In genomic region chr4:13243152-13243551, GRCh38 we compare ENCODE assay signal across 33 cellular contexts.
A peak's percentile ranks its signal among the peaks of the same experiment; 100 is the strongest.
DNase-seq lines count a peak whose midpoint lies in the region; ATAC-seq, FAIRE-seq and TF ChIP-seq lines count a peak whose summit lies in the region.
"Had no signal": no experiment of that assay in that cellular context is flagged by ENCODE, and none has a peak within 500 bp of the region (broad histone marks: within the 10 kb centered on the region; RNA-seq: fewer than 3 reads in every experiment).

No MANE protein-coding gene starts in this region.

- TF ChIP-seq CTCF in HepG2 (CRISPR knock-in tag; IDR thresholded peaks at IDR 0.05) (no peak), right lobe of liver (IDR thresholded peaks at IDR 0.05) (no peak), K562 (IDR thresholded peaks at IDR 0.05 in 2 of 3, conservative IDR thresholded peaks at IDR 0.05 in 1 of 3; ENCODE audit: insufficient read depth in 2 of 3, low read depth in 1 of 3, low read length in 3 of 3) (no peak), heart right ventricle (IDR thresholded peaks at IDR 0.05) (no peak)

- H3K23ac ChIP-seq in neuronal stem cell (ENCODE audit: low read depth, low read length, poor library complexity): no peak overlapping the region

- H3K14ac ChIP-seq in neuronal stem cell (ENCODE audit: low read length): no peak overlapping the region

- H3K27me3 ChIP-seq in HepG2 (ENCODE audit: control insufficient read depth in 1 of 2, insufficient read depth in 2 of 2, low read length in 2 of 2) (no peaks in the 10 kb centered on the region), right lobe of liver (no peaks in the 10 kb centered on the region), K562 (ENCODE audit: control insufficient read depth in 2 of 2, insufficient read depth in 2 of 2, low read length in 2 of 2) (no peaks in the 10 kb centered on the region), neuronal stem cell (ENCODE audit: control insufficient read depth in 3 of 3, insufficient read depth in 3 of 3, low read depth in 1 of 3, low read length in 3 of 3) (no peaks in the 10 kb centered on the region), heart right ventricle (no peaks in the 10 kb centered on the region)
- H3K27me3 ChIP-seq: BE2C; BLaER1; BLaER1 treated with 17β-estradiol and CSF1 and Interleukin-3, amounts not matched to agents 10 nM and 100 nM had no signal

- ATAC-seq in HepG2 (no peak), right lobe of liver (no peak), K562 (no peak), GM18519 (IDR thresholded peaks at IDR 0.05; ENCODE audit: low FRiP score, unreplicated experiment) (no peak), heart right ventricle (no peak)
- ATAC-seq: A549; CD8-positive, alpha-beta T cell had no signal

- no peak overlapping the region for H2AFZ ChIP-seq in HepG2 (ENCODE audit: low read length)
- no peak overlapping the region for H2AFZ ChIP-seq in K562 (ENCODE audit: low read depth, low read length)
- H2AFZ ChIP-seq in neuronal stem cell (ENCODE audit: low read length): peak overlapping the region; percentile 70

- H4K20me1 ChIP-seq in HepG2 (ENCODE audit: insufficient read depth, low read length): no peaks in the 10 kb centered on the region
- no peaks in the 10 kb centered on the region for H4K20me1 ChIP-seq in K562 (replicated peaks; ENCODE audit: control insufficient read depth, insufficient read depth, low read length)
- H4K20me1 ChIP-seq: BLaER1; BLaER1 treated with 17β-estradiol and CSF1 and Interleukin-3, amounts not matched to agents 10 nM and 100 nM had no signal

- H4K8ac ChIP-seq in neuronal stem cell (ENCODE audit: low read depth, low read length): no peak overlapping the region

- no peak for TF ChIP-seq RAD21 in HepG2 (CRISPR knock-in tag; IDR thresholded peaks at IDR 0.05)
- TF ChIP-seq RAD21 in K562 (CRISPR knock-in tag; conservative IDR thresholded peaks at IDR 0.05 in 1 of 2, IDR thresholded peaks at IDR 0.05 in 1 of 2): no peak

- BruUV-seq in HepG2 (replicated peaks; lab: Mats Ljungman, UMichigan) (no TSS peak), K562 (replicated peaks; lab: Mats Ljungman, UMichigan) (no TSS peak)

- no peak overlapping the region for H4K91ac ChIP-seq in neuronal stem cell (ENCODE audit: low read depth, low read length, poor library complexity)

- H2BK15ac ChIP-seq in neuronal stem cell (ENCODE audit: low read length): no peak overlapping the region

- H3K27ac ChIP-seq in HepG2 (ENCODE audit: extremely low read length, insufficient read depth, low read length): no peak overlapping the region
- no peak overlapping the region for H3K27ac ChIP-seq in right lobe of liver
- no peak overlapping the region for H3K27ac ChIP-seq in K562 (ENCODE audit: extremely low read depth, low read depth, low read length)
- no peak overlapping the region for H3K27ac ChIP-seq in neuronal stem cell (replicated peaks; ENCODE audit: low read length)
- no peak overlapping the region for H3K27ac ChIP-seq in heart right ventricle
- H3K27ac ChIP-seq: 22Rv1; A549; BLaER1; BLaER1 treated with 17β-estradiol and CSF1 and Interleukin-3, amounts not matched to agents 10 nM and 100 nM; C4-2B had no signal

- no peak overlapping the region for H2BK12ac ChIP-seq in neuronal stem cell (ENCODE audit: low read length)

- FAIRE-seq in HepG2 (lab: Jason Lieb, UNC): no peak
- FAIRE-seq in K562 (lab: Jason Lieb, UNC): no peak
- FAIRE-seq: A204.1, A549, D721Med had no signal

- no peaks in the 10 kb centered on the region for H3K79me1 ChIP-seq in neuronal stem cell (ENCODE audit: low read depth, low read length)

- H3K9me3 ChIP-seq in HepG2 (ENCODE audit: low read length) (peaks cover 7% of the 10 kb centered on the region; the same call in 1 of the 2 replicates), right lobe of liver (no peaks in the 10 kb centered on the region), K562 (replicated peaks; ENCODE audit: control insufficient read depth, insufficient read depth, low read depth, low read length) (no peaks in the 10 kb centered on the region), neuronal stem cell (replicated peaks in 1 of 2; ENCODE audit: control insufficient read depth in 2 of 2, insufficient read depth in 1 of 2, low read depth in 1 of 2, low read length in 2 of 2) (peaks cover 0 to 16% of the 10 kb centered on the region in 2 donors), heart right ventricle (peaks cover 0 to 31% (median 10%) of the 10 kb centered on the region in 11 donors)
- H3K9me3 ChIP-seq: A549, BE2C had no signal

- H3K36me3 ChIP-seq in HepG2 (replicated peaks in 1 of 2; ENCODE audit: control insufficient read depth in 1 of 2, insufficient read depth in 2 of 2, low read length in 2 of 2) (no peaks in the 10 kb centered on the region), right lobe of liver (no peaks in the 10 kb centered on the region), K562 (ENCODE audit: control insufficient read depth, insufficient read depth, low read length) (no peaks in the 10 kb centered on the region), neuronal stem cell (replicated peaks in 1 of 2; ENCODE audit: control insufficient read depth in 2 of 2, insufficient read depth in 2 of 2, low read length in 2 of 2) (no peaks in the 10 kb centered on the region), heart right ventricle (no peaks in the 10 kb centered on the region)
- H3K36me3 ChIP-seq: BE2C; BLaER1; BLaER1 treated with 17β-estradiol and CSF1 and Interleukin-3, amounts not matched to agents 10 nM and 100 nM had no signal

- TF ChIP-seq EP300 in HepG2 (IDR thresholded peaks at IDR 0.05; ENCODE audit: low read depth in 2 of 2, low read length in 2 of 2): no peak
- TF ChIP-seq EP300 in HepG2 (CRISPR knock-in tag; IDR thresholded peaks at IDR 0.05; ENCODE audit: borderline replicate concordance): no peak
- no peak for TF ChIP-seq EP300 in K562 (IDR thresholded peaks at IDR 0.05; ENCODE audit: low read length)

- no peak overlapping the region for H2BK5ac ChIP-seq in neuronal stem cell (ENCODE audit: low read length)

- H2AK5ac ChIP-seq in neuronal stem cell (ENCODE audit: low read depth, low read length): no peak overlapping the region

- no peak overlapping the region for H3K4ac ChIP-seq in neuronal stem cell (ENCODE audit: low read length)

- intact Hi-C loops in HepG2 (cut with micrococcal nuclease; ENCODE audit: unreplicated experiment): no loop called here
- intact Hi-C loops in right lobe of liver (cut with DNase I): no loop called here
- intact Hi-C loops in K562 (cut with micrococcal nuclease): no loop called here
- intact Hi-C loops in heart right ventricle (cut with DNase I): no loop called here

- no peak overlapping the region for H3K9ac ChIP-seq in HepG2 (ENCODE audit: insufficient read depth, low read depth, low read length)
- no peak overlapping the region for H3K9ac ChIP-seq in K562 (ENCODE audit: insufficient read depth in 1 of 2, low read depth in 2 of 2, low read length in 2 of 2)
- H3K9ac ChIP-seq in neuronal stem cell (ENCODE audit: low read depth, low read length, poor library complexity): no peak overlapping the region
- H3K9ac ChIP-seq: BLaER1; BLaER1 treated with 17β-estradiol and CSF1 and Interleukin-3, amounts not matched to agents 10 nM and 100 nM had no signal

- TF ChIP-seq POLR2A in HepG2 (IDR thresholded peaks at IDR 0.05; ENCODE audit: insufficient read depth in 1 of 2, low read depth in 2 of 2, low read length in 2 of 2): no peak
- no peak for TF ChIP-seq POLR2A in right lobe of liver (IDR thresholded peaks at IDR 0.05)
- TF ChIP-seq POLR2A in K562 (conservative IDR thresholded peaks at IDR 0.05): no peak

- H3K4me2 ChIP-seq in HepG2 (ENCODE audit: low read depth, low read length) (no peak overlapping the region), K562 (ENCODE audit: insufficient read depth, low read length) (no peak overlapping the region), neuronal stem cell (ENCODE audit: insufficient read depth, low read length, poor library complexity, severe bottlenecking) (no peak overlapping the region)
- H3K4me2 ChIP-seq: A549; BLaER1; BLaER1 treated with 17β-estradiol and CSF1 and Interleukin-3, amounts not matched to agents 10 nM and 100 nM had no signal

- in situ Hi-C loops in HepG2 (cut with HindIII; ENCODE audit: extremely low pct_ligation_motif_present, low pct_unique_long_range_greater_than_20kb) (no loop called here), K562 (cut with MboI) (no loop called here)

- H3K4me3 ChIP-seq in HepG2 (replicated peaks in 1 of 3; ENCODE audit: insufficient read depth in 1 of 3, low read depth in 2 of 3, low read length in 3 of 3) (no peak overlapping the region), right lobe of liver (no peak overlapping the region), K562 (no peak overlapping the region), neuronal stem cell (ENCODE audit: low read length in 2 of 2) (no peak overlapping the region), heart right ventricle (no peak overlapping the region)
- H3K4me3 ChIP-seq: A549; BLaER1; BLaER1 treated with 17β-estradiol and CSF1 and Interleukin-3, amounts not matched to agents 10 nM and 100 nM had no signal

- no peak overlapping the region for H3K18ac ChIP-seq in neuronal stem cell (ENCODE audit: low read length)

- H2BK120ac ChIP-seq in neuronal stem cell (ENCODE audit: low read depth, low read length): no peak overlapping the region

- CTCF ChIA-PET in HepG2 (lab: Yijun Ruan, JAX; ENCODE audit: low intra/inter-chr PET ratio, low total read pairs): no interaction called here
- CTCF ChIA-PET in K562 (lab: Yijun Ruan, JAX; ENCODE audit: low intra/inter-chr PET ratio): no interaction called here

- POLR2A ChIA-PET in HepG2 (lab: Yijun Ruan, JAX): no interaction called here
- POLR2A ChIA-PET in K562 (lab: Yijun Ruan, JAX): no interaction called here

- DNase-seq in HepG2 (ENCODE audit: low spot score) (no peak), right lobe of liver (no peak), K562 (ENCODE audit: extremely low read depth in 1 of 4, low spot score in 3 of 4) (no peak), neuronal stem cell (ENCODE audit: low spot score) (no peak), heart right ventricle (no peak)
- DNase-seq: 8988T; ACHN; AML-193; BE2C; C1 segment of cervical spinal cord; Caco-2; Calu3; CD4-positive, alpha-beta memory T cell; CD4-positive, alpha-beta T cell; CD4-positive, CD25-positive, alpha-beta regulatory T cell; CD8-positive, alpha-beta memory T cell; CD8-positive, alpha-beta T cell; COR-L47; DMS 273 treated with DMSO at 0.1 percent for 48 hours; DMS153; DMS53; DMS79; DMS79 treated with DMSO at 0.1 percent for 48 hours; DND-41; EL had no signal

- H3K79me2 ChIP-seq in HepG2 (ENCODE audit: insufficient read depth, low read length) (no peaks in the 10 kb centered on the region), K562 (ENCODE audit: control insufficient read depth, insufficient read depth, low read length) (no peaks in the 10 kb centered on the region)

- H3K4me1 ChIP-seq in HepG2 (ENCODE audit: insufficient read depth, low read length): peaks cover 5% of the 10 kb centered on the region; the same call in 1 of the 2 replicates
- H3K4me1 ChIP-seq in right lobe of liver: no peaks in the 10 kb centered on the region
- H3K4me1 ChIP-seq in K562 (replicated peaks in 1 of 2; ENCODE audit: control insufficient read depth in 2 of 2, insufficient read depth in 2 of 2, low read length in 2 of 2): no peaks in the 10 kb centered on the region
- H3K4me1 ChIP-seq in neuronal stem cell (ENCODE audit: control insufficient read depth in 2 of 2, insufficient read depth in 1 of 2, low read depth in 1 of 2, low read length in 2 of 2): peaks cover 0 to 29% of the 10 kb centered on the region in 2 donors
- no peaks in the 10 kb centered on the region for H3K4me1 ChIP-seq in heart right ventricle
- H3K4me1 ChIP-seq: A549; BE2C; BLaER1; BLaER1 treated with 17β-estradiol and CSF1 and Interleukin-3, amounts not matched to agents 10 nM and 100 nM; Caco-2 had no signal

- no peaks in the 10 kb centered on the region for H3K9me1 ChIP-seq in K562 (ENCODE audit: control insufficient read depth, insufficient read depth, low read length)

Comparison
In these comparisons a context has a peak if more than half of its experiments do, and no peak if none do; other contexts are left out.
1. Of the 241 proteins assayed by ChIP-seq in both HepG2 and K562: peak only in HepG2: none; only in K562: none; in both: HNRNPK, PCBP1 and PCBP2; in neither: 238.